Comparison of ENCODE assay signal across 8 cellular contexts in the genomic region with DNA sequence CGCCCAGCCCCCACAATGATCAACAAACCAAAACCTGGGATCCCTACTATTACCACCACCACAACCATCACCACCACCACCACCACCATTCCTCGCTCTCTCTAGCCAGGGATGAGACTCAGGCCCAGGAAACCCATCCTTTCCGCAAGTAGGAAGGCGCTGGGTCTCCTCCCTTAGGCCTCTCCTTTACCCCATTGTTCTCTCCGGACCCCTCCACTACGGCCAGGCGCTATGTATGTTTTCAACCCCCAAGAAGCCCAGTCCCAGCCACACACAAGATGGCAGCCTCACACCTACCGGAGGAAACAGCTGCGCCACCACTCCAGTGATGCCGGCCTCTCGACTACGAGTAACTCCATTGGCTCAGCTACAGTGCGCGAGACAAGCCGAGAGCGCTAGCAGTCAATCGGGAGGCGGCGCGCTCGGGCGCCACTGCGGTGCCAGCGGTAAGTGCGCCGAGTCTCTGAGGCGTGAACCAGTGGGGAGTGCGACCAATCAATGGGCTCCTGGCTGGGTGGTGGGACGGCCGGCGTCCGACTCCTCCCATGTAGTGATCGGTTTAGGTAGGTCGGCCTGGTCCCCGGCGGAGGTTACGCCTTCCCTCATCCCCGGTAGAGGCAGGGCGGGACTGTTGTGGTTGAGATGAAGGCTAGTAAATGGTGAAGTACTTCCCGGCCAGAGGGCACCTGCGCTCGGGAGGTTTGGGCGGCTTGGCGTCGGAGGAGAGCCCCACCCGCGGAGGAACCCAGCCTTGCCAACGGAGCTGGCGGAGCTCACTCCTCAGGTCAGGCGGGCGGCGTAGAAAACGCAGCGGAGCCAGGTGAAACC. TPM values are rescaled to one million over a fixed set of nuclear protein-coding genes. Genes with fewer than 3 reads are reported as not detected.
A peak's percentile ranks its signal among the peaks of the same experiment; 100 is the strongest.
DNase-seq lines count a peak whose midpoint lies in the region; ATAC-seq and TF ChIP-seq lines count a peak whose summit lies in the region.

A gene (minus strand): TSS at position 376 of the 828 bp plus-strand sequence. CDS start 61,154 bp downstream, outside the sequence.
A gene with protein sequence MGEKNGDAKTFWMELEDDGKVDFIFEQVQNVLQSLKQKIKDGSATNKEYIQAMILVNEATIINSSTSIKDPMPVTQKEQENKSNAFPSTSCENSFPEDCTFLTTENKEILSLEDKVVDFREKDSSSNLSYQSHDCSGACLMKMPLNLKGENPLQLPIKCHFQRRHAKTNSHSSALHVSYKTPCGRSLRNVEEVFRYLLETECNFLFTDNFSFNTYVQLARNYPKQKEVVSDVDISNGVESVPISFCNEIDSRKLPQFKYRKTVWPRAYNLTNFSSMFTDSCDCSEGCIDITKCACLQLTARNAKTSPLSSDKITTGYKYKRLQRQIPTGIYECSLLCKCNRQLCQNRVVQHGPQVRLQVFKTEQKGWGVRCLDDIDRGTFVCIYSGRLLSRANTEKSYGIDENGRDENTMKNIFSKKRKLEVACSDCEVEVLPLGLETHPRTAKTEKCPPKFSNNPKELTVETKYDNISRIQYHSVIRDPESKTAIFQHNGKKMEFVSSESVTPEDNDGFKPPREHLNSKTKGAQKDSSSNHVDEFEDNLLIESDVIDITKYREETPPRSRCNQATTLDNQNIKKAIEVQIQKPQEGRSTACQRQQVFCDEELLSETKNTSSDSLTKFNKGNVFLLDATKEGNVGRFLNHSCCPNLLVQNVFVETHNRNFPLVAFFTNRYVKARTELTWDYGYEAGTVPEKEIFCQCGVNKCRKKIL (plus strand): TSS at position 586 of the 828 bp plus-strand sequence. CDS start 7,620 bp downstream, outside the sequence.

- WGBS in aorta, 2 donors = 0 to 1% methylated on average over 54 of the region's 54 CpGs

- TF ChIP-seq CTCF in astrocyte of the cerebellum (IDR thresholded peaks at IDR 0.05; ENCODE audit: low read depth, low read length, missing control alignments) = peak; percentile 37

- H3K9me3 ChIP-seq in aorta (ENCODE audit: control insufficient read depth, low read length) = no peaks in the 10 kb centered on the region

- H3K4me3 ChIP-seq in astrocyte of the cerebellum (ENCODE audit: low read depth, low read length) = peak within 1 kb of the TSS; percentile 69
- peak within 1 kb of the TSS; percentile 87 for H3K4me3 ChIP-seq in rectal smooth muscle tissue (ENCODE audit: low read length)
- peak within 1 kb of the TSS; percentile 71 to 82 for H3K4me3 ChIP-seq in aorta (ENCODE audit: low read length in 2 of 2)

- intact Hi-C loops in aorta (cut with DNase I) = loop anchor here in 1 of 2 donors (10.0 kb wide), 1 partner anchor 141 kb away; a partner anchor contains a TSS

- in situ Hi-C loops in astrocyte of the cerebellum (cut with HindIII; ENCODE audit: low sequenced_read_pairs) = no loop called here

- H3K36me3 ChIP-seq in rectal smooth muscle tissue (ENCODE audit: control insufficient read depth, insufficient read depth, low read length) (no peaks in the 10 kb centered on the region), aorta (ENCODE audit: control insufficient read depth in 1 of 2, insufficient read depth in 2 of 2, low read length in 1 of 2) (no peaks in the 10 kb centered on the region)

- H3K9ac ChIP-seq in rectal smooth muscle tissue (ENCODE audit: low read length) = peak within 1 kb of the TSS; percentile 85

- DNase-seq in NCI-H1694 treated with DMSO at 0.1 percent for 48 hours (lab: John Stamatoyannopoulos, UW) (peak; percentile 95), T-helper 22 cell (ENCODE audit: low read depth) (peak; percentile 99), astrocyte of the cerebellum (ENCODE audit: low read depth) (peak; percentile 98), hepatic stellate cell (ENCODE audit: low spot score) (peak; percentile 94), aorta (peak; percentile 100)

- H3K4me1 ChIP-seq in rectal smooth muscle tissue (ENCODE audit: control insufficient read depth, insufficient read depth, low read length) = peaks cover 6% of the 10 kb centered on the region
- H3K4me1 ChIP-seq in aorta (ENCODE audit: control insufficient read depth in 1 of 2, insufficient read depth in 2 of 2, low read length in 2 of 2) = peaks cover 0 to 2% of the 10 kb centered on the region in 2 donors

- H3K27me3 ChIP-seq in rectal smooth muscle tissue (ENCODE audit: control insufficient read depth, insufficient read depth, low read length) = no peaks in the 10 kb centered on the region
- no peaks in the 10 kb centered on the region for H3K27me3 ChIP-seq in aorta (ENCODE audit: control insufficient read depth in 1 of 2, insufficient read depth in 2 of 2, low read length in 1 of 2)

- peak within 1 kb of the TSS; percentile 92 for H3K27ac ChIP-seq in rectal smooth muscle tissue (ENCODE audit: low read depth, low read length)
- peak within 1 kb of the TSS; percentile 65 to 93 for H3K27ac ChIP-seq in aorta (ENCODE audit: low read depth in 1 of 2, low read length in 2 of 2)

- ATAC-seq in GM18498 (IDR thresholded peaks at IDR 0.05; ENCODE audit: unreplicated experiment) = peak; percentile 94
- peak; percentile 95 for ATAC-seq in HG02938 (IDR thresholded peaks at IDR 0.05; ENCODE audit: unreplicated experiment)
- peak; percentile 100 for ATAC-seq in aorta (ENCODE audit: low FRiP score)

RNA-seq across cellular contexts. Expression of the first gene that starts in this region (rescaled TPM):
- total RNA-seq in aorta = 10 to 100 TPM; 25.1 to 27.7 TPM
- polyA plus RNA-seq in aorta = 10 to 100 TPM; 19.3 to 33.5 TPM

RNA-seq across cellular contexts. Expression of the second gene that starts in this region (rescaled TPM):
- 10 to 100 TPM in 1 of 2 donors, 1 to 10 TPM in 1; 8.8 to 13.3 TPM for total RNA-seq in aorta
- 1 to 10 TPM; 4.7 to 9.4 TPM for polyA plus RNA-seq in aorta

Comparison
In these comparisons a context has a peak if more than half of its experiments do, and no peak if none do; other contexts are left out.
1. Peak in every context shown above with its lines: DNase-seq, ATAC-seq, H3K4me3 ChIP-seq and H3K27ac ChIP-seq.